ENCODE assay signal across 8 cellular contexts in genomic region chr2:233853883-233854240, GRCh38. TPM values are rescaled to one million over a fixed set of nuclear protein-coding genes. Genes with fewer than 3 reads are reported as not detected.
DNase-seq lines count a peak whose midpoint lies in the region; ATAC-seq and TF ChIP-seq lines count a peak whose summit lies in the region.

No MANE protein-coding gene starts in this region.

- H3K4me1 ChIP-seq in thoracic aorta (ENCODE audit: control insufficient read depth in 1 of 2, low read depth in 2 of 2), result peaks cover 0 to 9% of the 10 kb centered on the region in 2 donors

- H3K36me3 ChIP-seq in thoracic aorta, result no peaks in the 10 kb centered on the region

- DNase-seq in activated T-cell treated with anti-CD3 and anti-CD28 coated beads, Interleukin-2, amount 50 U/mL, for 24 hours, result no peak
- no peak for DNase-seq in activated T-cell treated with anti-CD3 and anti-CD28 coated beads, Interleukin-2, amount 50 U/mL, for 1 hour
- peak; percentile 22 for DNase-seq in activated CD4-positive, alpha-beta memory T cell treated with anti-CD3 and anti-CD28 coated beads for 36 hours
- DNase-seq in immature natural killer cell (no peak), thoracic aorta (ENCODE audit: low spot score) (no peak), NCI-H2171 treated with DMSO at 0.1 percent for 48 hours (lab: John Stamatoyannopoulos, UW) (no peak)
- DNase-seq in NK-92 treated with Interleukin-12 subunit alpha and Interleukin-12 subunit beta, amount 100 ng/mL, for 24 hours (lab: John Stamatoyannopoulos, UW), result no peak

- H3K4me3 Mint-ChIP-seq in activated T-cell treated with anti-CD3 and anti-CD28 coated beads, Interleukin-2, amount 50 U/mL, for 24 hours, result peak overlapping the region; percentile 96
- peak overlapping the region; percentile 92 for H3K4me3 Mint-ChIP-seq in activated CD4-positive, alpha-beta memory T cell treated with anti-CD3 and anti-CD28 coated beads for 36 hours
- H3K4me3 Mint-ChIP-seq in immature natural killer cell, result peak overlapping the region; percentile 95 to 99 (median 98)

- peak overlapping the region; percentile 80 for H3K4me3 ChIP-seq in thoracic aorta

- peak overlapping the region; percentile 97 for H3K27ac Mint-ChIP-seq in activated T-cell treated with anti-CD3 and anti-CD28 coated beads, Interleukin-2, amount 50 U/mL, for 24 hours
- peak overlapping the region; percentile 94 for H3K27ac Mint-ChIP-seq in activated CD4-positive, alpha-beta memory T cell treated with anti-CD3 and anti-CD28 coated beads for 36 hours
- no peak overlapping the region for H3K27ac Mint-ChIP-seq in immature natural killer cell

- no peaks in the 10 kb centered on the region for H3K9me3 Mint-ChIP-seq in activated T-cell treated with anti-CD3 and anti-CD28 coated beads, Interleukin-2, amount 50 U/mL, for 24 hours
- no peaks in the 10 kb centered on the region for H3K9me3 Mint-ChIP-seq in activated CD4-positive, alpha-beta memory T cell treated with anti-CD3 and anti-CD28 coated beads for 36 hours
- no peaks in the 10 kb centered on the region for H3K9me3 Mint-ChIP-seq in immature natural killer cell

- peaks cover 13% of the 10 kb centered on the region for H3K27me3 Mint-ChIP-seq in activated T-cell treated with anti-CD3 and anti-CD28 coated beads, Interleukin-2, amount 50 U/mL, for 24 hours
- H3K27me3 Mint-ChIP-seq in activated CD4-positive, alpha-beta memory T cell treated with anti-CD3 and anti-CD28 coated beads for 36 hours, result peaks cover 1% of the 10 kb centered on the region
- H3K27me3 Mint-ChIP-seq in immature natural killer cell (ENCODE audit: low read depth in 3 of 3), result peaks cover 4 to 8% (median 6%) of the 10 kb centered on the region in 3 donors

- no peaks in the 10 kb centered on the region for H3K27me3 ChIP-seq in thoracic aorta (replicated peaks; ENCODE audit: insufficient read depth)

- peaks cover 36% of the 10 kb centered on the region for H3K4me1 Mint-ChIP-seq in activated T-cell treated with anti-CD3 and anti-CD28 coated beads, Interleukin-2, amount 50 U/mL, for 24 hours (ENCODE audit: low read depth)
- H3K4me1 Mint-ChIP-seq in activated CD4-positive, alpha-beta memory T cell treated with anti-CD3 and anti-CD28 coated beads for 36 hours (ENCODE audit: low read depth), result peaks cover 19% of the 10 kb centered on the region
- H3K4me1 Mint-ChIP-seq in immature natural killer cell, result peaks cover 22 to 39% of the 10 kb centered on the region in 2 donors

- H3K27ac ChIP-seq in thoracic aorta, result no peak overlapping the region

- H3K9me3 ChIP-seq in thoracic aorta, result no peaks in the 10 kb centered on the region

- TF ChIP-seq CTCF in thoracic aorta (IDR thresholded peaks at IDR 0.05), result no peak

- CTCF ChIA-PET in activated CD4-positive, alpha-beta memory T cell treated with anti-CD3 and anti-CD28 coated beads for 36 hours (lab: Charles Lee), result interaction anchor here (0.7 kb wide), 1 partner anchor 439 kb away, joined by 3 read pairs; no protein-coding TSS in a partner anchor

- POLR2A ChIA-PET in activated CD4-positive, alpha-beta memory T cell treated with anti-CD3 and anti-CD28 coated beads for 36 hours (lab: Charles Lee), result no interaction called here

- peaks cover 55% of the 10 kb centered on the region for H3K36me3 Mint-ChIP-seq in activated T-cell treated with anti-CD3 and anti-CD28 coated beads, Interleukin-2, amount 50 U/mL, for 24 hours (ENCODE audit: low read depth)
- H3K36me3 Mint-ChIP-seq in activated CD4-positive, alpha-beta memory T cell treated with anti-CD3 and anti-CD28 coated beads for 36 hours, result peaks cover 52% of the 10 kb centered on the region
- H3K36me3 Mint-ChIP-seq in immature natural killer cell, result no peaks in the 10 kb centered on the region

- intact Hi-C loops in activated CD4-positive, alpha-beta memory T cell treated with anti-CD3 and anti-CD28 coated beads for 36 hours (cut with micrococcal nuclease), result loop anchor here (1.0 to 10.0 kb wide), 4 partner anchors 14 to 589 kb away; partner anchors contain the start of genes MSL3B and USP40

- ATAC-seq in thoracic aorta (ENCODE audit: insufficient number of reproducible peaks, low FRiP score, low read depth) (no peak), GM18909 (IDR thresholded peaks at IDR 0.05; ENCODE audit: poor library complexity, unreplicated experiment) (no peak)

RNA-seq across cellular contexts. Expression of gene HJURP, which starts 0.5 kb away (rescaled TPM):
- total RNA-seq in activated CD4-positive, alpha-beta memory T cell treated with anti-CD3 and anti-CD28 coated beads for 36 hours, result 100 to 1,000 TPM in 1 of 2 experiments, 10 to 100 TPM in 1; 98.4 to 102 TPM
- polyA plus RNA-seq in immature natural killer cell, result 1 to 10 TPM in 1 of 3 donors, under 1 TPM in 2; 0.47 to 1.2 (median 0.69) TPM
- total RNA-seq in thoracic aorta, result 1 to 10 TPM in 1 of 2 donors, under 1 TPM in 1; 0.95 to 1.6 TPM

Comparison
In these comparisons a context has a peak if more than half of its experiments do, and no peak if none do; other contexts are left out.
1. H3K27ac Mint-ChIP-seq: peak in activated T-cell treated with anti-CD3 and anti-CD28 coated beads, Interleukin-2, amount 50 U/mL, for 24 hours (single experiment) and activated CD4-positive, alpha-beta memory T cell treated with anti-CD3 and anti-CD28 coated beads for 36 hours (single experiment); none in immature natural killer cell (0 of 6).
2. RNA of gene HJURP, which starts 0.5 kb away (total RNA-seq): 98.4 to 102 TPM in activated CD4-positive, alpha-beta memory T cell treated with anti-CD3 and anti-CD28 coated beads for 36 hours; 0.95 to 1.6 TPM in thoracic aorta; every median in the first group is over 10 times any median in the second.
3. Peak in every context shown above with its lines, with median percentiles within 50 percentile points of each other: H3K4me3 Mint-ChIP-seq.